7 cellular contexts compared by ENCODE assay signal in genomic region chr6:134295953-134296553, GRCh38. TPM values are rescaled to one million over a fixed set of nuclear protein-coding genes. Genes with fewer than 3 reads are reported as not detected.
A peak's percentile ranks its signal among the peaks of the same experiment; 100 is the strongest.
DNase-seq lines count a peak whose midpoint lies in the region; ATAC-seq and TF ChIP-seq lines count a peak whose summit lies in the region.

No MANE protein-coding gene starts in this region.

- TF ChIP-seq CTCF in suprapubic skin (IDR thresholded peaks at IDR 0.05), result no peak

- DNase-seq in KBM-7, result peak; percentile 84
- DNase-seq in iPS-NIHi7 (ENCODE audit: extremely low spot score), result peak; percentile 33
- no peak for DNase-seq in suprapubic skin (ENCODE audit: low spot score in 2 of 2)
- no peak for DNase-seq in stimulated activated CD4-positive, alpha-beta T cell treated with anti-CD3 and anti-CD28 coated beads, Interleukin-4, amount 100 ng/mL, for 4 hours

- peaks cover 16% of the 10 kb centered on the region for H3K4me1 ChIP-seq in suprapubic skin

- H3K4me3 ChIP-seq in suprapubic skin, result no peak overlapping the region

- H3K27me3 ChIP-seq in suprapubic skin, result no peaks in the 10 kb centered on the region

- 60% methylated on average over 6 of the region's 6 CpGs for WGBS in suprapubic skin

- ATAC-seq in GM19438 (IDR thresholded peaks at IDR 0.05; ENCODE audit: low read depth, unreplicated experiment) (peak; percentile 89), HG02852 (IDR thresholded peaks at IDR 0.05; ENCODE audit: unreplicated experiment) (no peak)

- no peak for TF ChIP-seq EP300 in suprapubic skin (IDR thresholded peaks at IDR 0.05)

- peak overlapping the region; percentile 2 for H3K27ac ChIP-seq in angular gyrus (ENCODE audit: low read depth, low read length)
- H3K27ac ChIP-seq in suprapubic skin, result peak overlapping the region; percentile 6

- in situ Hi-C loops in KBM-7 (cut with MboI; ENCODE audit: low pct_unique_long_range_greater_than_20kb, low sequenced_read_pairs), result no loop called here

- H3K9me3 ChIP-seq in suprapubic skin, result no peaks in the 10 kb centered on the region

- H3K36me3 ChIP-seq in suprapubic skin, result no peaks in the 10 kb centered on the region

- no peak for TF ChIP-seq POLR2A in suprapubic skin (IDR thresholded peaks at IDR 0.05)

RNA-seq across cellular contexts. Expression of gene SGK1, which starts 21.9 kb away (rescaled TPM):
- total RNA-seq in suprapubic skin, result 100 to 1,000 TPM; 379 to 684 (median 450) TPM

Comparison
In these comparisons a context has a peak if more than half of its experiments do, and no peak if none do; other contexts are left out.
1. DNase-seq: peak in KBM-7 (single experiment) and iPS-NIHi7 (single experiment); none in suprapubic skin (0 of 2) and stimulated activated CD4-positive, alpha-beta T cell treated with anti-CD3 and anti-CD28 coated beads, Interleukin-4, amount 100 ng/mL, for 4 hours (0 of 2).